In the genomic region with DNA sequence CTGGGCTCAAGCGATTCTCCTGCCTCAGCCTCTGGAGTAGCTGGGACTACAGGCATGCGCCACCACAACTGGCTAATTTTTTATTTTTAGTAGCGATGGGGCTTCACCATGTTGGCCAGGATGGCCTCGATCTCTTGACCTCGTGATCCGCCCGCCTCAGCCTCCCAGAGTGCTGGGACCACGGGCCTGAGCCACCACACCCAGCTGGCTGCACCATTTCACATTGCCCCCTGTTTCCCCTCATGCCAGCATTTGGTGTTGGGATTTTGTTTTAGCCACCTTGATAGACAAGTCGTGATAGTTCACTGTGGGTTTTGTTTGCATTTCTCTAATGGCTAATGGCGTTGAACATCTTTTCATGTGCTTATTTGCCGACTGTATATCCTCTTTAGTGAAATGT, we compare ENCODE assay signal across 27 cellular contexts. TPM values are rescaled to one million over a fixed set of nuclear protein-coding genes. Genes with fewer than 3 reads are reported as not detected.
A peak's percentile ranks its signal among the peaks of the same experiment; 100 is the strongest.
DNase-seq lines count a peak whose midpoint lies in the region; ATAC-seq, FAIRE-seq and TF ChIP-seq lines count a peak whose summit lies in the region.
"Had no signal": no experiment of that assay in that cellular context is flagged by ENCODE, and none has a peak within 500 bp of the region (broad histone marks: within the 10 kb centered on the region; RNA-seq: fewer than 3 reads in every experiment).

No MANE protein-coding gene starts in this region.

- H3K36me3 Mint-ChIP-seq in nephron (ENCODE audit: low read depth): peaks cover 37% of the 10 kb centered on the region
- peaks cover 21% of the 10 kb centered on the region for H3K36me3 Mint-ChIP-seq in progenitor cell of endocrine pancreas (ENCODE audit: insufficient read depth)
- H3K36me3 Mint-ChIP-seq in activated CD8-positive, alpha-beta T cell treated with anti-CD3 and anti-CD28 coated beads, Interleukin-2, amount 10 ng/mL, durations not matched to agents 7 days and 5 days (ENCODE audit: low read depth): peaks cover 6% of the 10 kb centered on the region
- peaks cover 28% of the 10 kb centered on the region for H3K36me3 Mint-ChIP-seq in WTC11

- POLR2A ChIA-PET in HepG2 (lab: Yijun Ruan, JAX) (interaction anchor here (1.2 to 5.4 kb wide), 2 partner anchors 14 to 31 kb away, joined by 4 to 46 read pairs; partner anchors contain the start of genes RNASEH1 and RPS7), WTC11 (lab: Charles Lee) (no interaction called here)
- POLR2A ChIA-PET in activated CD8-positive, alpha-beta T cell treated with anti-CD3 and anti-CD28 coated beads, Interleukin-2, amount 10 ng/mL, durations not matched to agents 7 days and 5 days (lab: Charles Lee): no interaction called here

- H4K20me1 ChIP-seq in HepG2 (ENCODE audit: insufficient read depth, low read length): no peaks in the 10 kb centered on the region

- in situ Hi-C loops in HepG2 (cut with HindIII; ENCODE audit: extremely low pct_ligation_motif_present, low pct_unique_long_range_greater_than_20kb): no loop called here

- peaks cover 6% of the 10 kb centered on the region for H3K79me2 ChIP-seq in HepG2 (ENCODE audit: insufficient read depth, low read length)

- no TSS peak for BruUV-seq in HepG2 (replicated peaks; lab: Mats Ljungman, UMichigan)

- no peak overlapping the region for H2AFZ ChIP-seq in HepG2 (ENCODE audit: low read length)

- H3K4me1 Mint-ChIP-seq in nephron (no peaks in the 10 kb centered on the region), progenitor cell of endocrine pancreas (ENCODE audit: low read depth) (peaks cover 6% of the 10 kb centered on the region), WTC11 (no peaks in the 10 kb centered on the region)
- H3K4me1 Mint-ChIP-seq in activated CD8-positive, alpha-beta T cell treated with anti-CD3 and anti-CD28 coated beads, Interleukin-2, amount 10 ng/mL, durations not matched to agents 7 days and 5 days (ENCODE audit: low read depth): no peaks in the 10 kb centered on the region
- H3K4me1 Mint-ChIP-seq: CD14-positive monocyte had no signal

- TF ChIP-seq EP300 in HepG2 (IDR thresholded peaks at IDR 0.05; ENCODE audit: low read depth in 2 of 2, low read length in 2 of 2) (no peak), HepG2 (CRISPR knock-in tag; IDR thresholded peaks at IDR 0.05; ENCODE audit: borderline replicate concordance) (no peak)

- no peak for DNase-seq in HepG2 (ENCODE audit: low spot score)
- no peak for DNase-seq in right lobe of liver
- peak; percentile 31 for DNase-seq in coronary artery (ENCODE audit: low spot score)
- no peak for DNase-seq in progenitor cell of endocrine pancreas (ENCODE audit: low spot score, unreplicated experiment)
- DNase-seq in activated CD8-positive, alpha-beta T cell treated with anti-CD3 and anti-CD28 coated beads, Interleukin-2, amount 10 ng/mL, durations not matched to agents 7 days and 5 days: no peak
- DNase-seq in DMS53 treated with DMSO at 0.1 percent for 48 hours (lab: John Stamatoyannopoulos, UW; ENCODE audit: unreplicated experiment): no peak
- DNase-seq in WTC11 (ENCODE audit: low spot score): no peak
- DNase-seq: 8988T; ACHN; AML-193; BE2C; CD4-positive, alpha-beta T cell; CD8-positive, alpha-beta memory T cell; COR-L47; DMS79 treated with DMSO at 0.1 percent for 48 hours; GF-D8; GOT3; HFFc6 had no signal

- intact Hi-C loops in HepG2 (cut with micrococcal nuclease; ENCODE audit: unreplicated experiment) (no loop called here), right lobe of liver (cut with DNase I) (no loop called here)

- H3K27ac Mint-ChIP-seq in nephron (peak overlapping the region; percentile 19 to 43 (median 22)), progenitor cell of endocrine pancreas (peak overlapping the region; percentile 1), WTC11 (no peak overlapping the region)
- no peak overlapping the region for H3K27ac Mint-ChIP-seq in activated CD8-positive, alpha-beta T cell treated with anti-CD3 and anti-CD28 coated beads, Interleukin-2, amount 10 ng/mL, durations not matched to agents 7 days and 5 days
- H3K27ac Mint-ChIP-seq: CD14-positive monocyte; CD4-positive, alpha-beta T cell; CD8-positive, alpha-beta memory T cell; HFFc6 had no signal

- H3K4me2 ChIP-seq in HepG2 (ENCODE audit: low read depth, low read length): no peak overlapping the region
- H3K4me2 ChIP-seq: A549; BLaER1 treated with 17β-estradiol and CSF1 and Interleukin-3, amounts not matched to agents 10 nM and 100 nM had no signal

- TF ChIP-seq POLR2A in HepG2 (IDR thresholded peaks at IDR 0.05; ENCODE audit: insufficient read depth in 1 of 2, low read depth in 2 of 2, low read length in 2 of 2) (no peak), right lobe of liver (IDR thresholded peaks at IDR 0.05) (no peak)

- WGBS in HepG2 (ENCODE audit: low lambda C conversion rate): 91% methylated on average over 11 of the region's 11 CpGs
- WGBS in right lobe of liver (ENCODE audit: insufficient coverage, low coverage, low lambda C conversion rate, missing lambda C conversion rate): 91% methylated on average over 11 of the region's 11 CpGs

- H3K4me1 ChIP-seq in HepG2 (ENCODE audit: insufficient read depth, low read length) (peaks cover 38% of the 10 kb centered on the region), right lobe of liver (peaks cover 0 to 25% (median 11%) of the 10 kb centered on the region in 4 donors)
- H3K4me1 ChIP-seq: BLaER1 treated with 17β-estradiol and CSF1 and Interleukin-3, amounts not matched to agents 10 nM and 100 nM; HAP-1 had no signal

- H3K27ac ChIP-seq in HepG2 (ENCODE audit: extremely low read length, insufficient read depth, low read length) (no peak overlapping the region), right lobe of liver (no peak overlapping the region), coronary artery (no peak overlapping the region)
- H3K27ac ChIP-seq: A549; BLaER1 treated with 17β-estradiol and CSF1 and Interleukin-3, amounts not matched to agents 10 nM and 100 nM had no signal

- ATAC-seq in HepG2: no peak
- no peak for ATAC-seq in right lobe of liver
- ATAC-seq in activated CD8-positive, alpha-beta T cell treated with anti-CD3 and anti-CD28 coated beads, Interleukin-2, amount 10 ng/mL, durations not matched to agents 7 days and 5 days: no peak
- ATAC-seq in WTC11: no peak
- ATAC-seq: A549 had no signal

- no peaks in the 10 kb centered on the region for H3K27me3 Mint-ChIP-seq in nephron (ENCODE audit: low read depth)
- no peaks in the 10 kb centered on the region for H3K27me3 Mint-ChIP-seq in progenitor cell of endocrine pancreas
- no peaks in the 10 kb centered on the region for H3K27me3 Mint-ChIP-seq in activated CD8-positive, alpha-beta T cell treated with anti-CD3 and anti-CD28 coated beads, Interleukin-2, amount 10 ng/mL, durations not matched to agents 7 days and 5 days (ENCODE audit: low read depth)
- H3K27me3 Mint-ChIP-seq in WTC11 (ENCODE audit: low read depth): no peaks in the 10 kb centered on the region; the same call in 1 of the 2 replicates
- H3K27me3 Mint-ChIP-seq: CD4-positive, alpha-beta T cell; CD8-positive, alpha-beta memory T cell had no signal

- peaks cover 3% of the 10 kb centered on the region for H3K9me3 Mint-ChIP-seq in nephron
- peaks cover 7% of the 10 kb centered on the region for H3K9me3 Mint-ChIP-seq in progenitor cell of endocrine pancreas (ENCODE audit: low read depth)
- no peaks in the 10 kb centered on the region for H3K9me3 Mint-ChIP-seq in activated CD8-positive, alpha-beta T cell treated with anti-CD3 and anti-CD28 coated beads, Interleukin-2, amount 10 ng/mL, durations not matched to agents 7 days and 5 days (ENCODE audit: insufficient read depth)
- H3K9me3 Mint-ChIP-seq in WTC11: peaks cover 11% of the 10 kb centered on the region
- H3K9me3 Mint-ChIP-seq: CD14-positive monocyte; CD4-positive, alpha-beta T cell; CD8-positive, alpha-beta memory T cell; HFFc6 had no signal

- H3K4me3 Mint-ChIP-seq in nephron (no peak overlapping the region), progenitor cell of endocrine pancreas (ENCODE audit: low read depth) (no peak overlapping the region), WTC11 (no peak overlapping the region)
- no peak overlapping the region for H3K4me3 Mint-ChIP-seq in activated CD8-positive, alpha-beta T cell treated with anti-CD3 and anti-CD28 coated beads, Interleukin-2, amount 10 ng/mL, durations not matched to agents 7 days and 5 days
- H3K4me3 Mint-ChIP-seq: CD14-positive monocyte; CD4-positive, alpha-beta T cell; CD8-positive, alpha-beta memory T cell; HFFc6 had no signal

- H3K27me3 ChIP-seq in HepG2 (ENCODE audit: control insufficient read depth in 1 of 2, insufficient read depth in 2 of 2, low read length in 2 of 2) (no peaks in the 10 kb centered on the region), right lobe of liver (no peaks in the 10 kb centered on the region)
- H3K27me3 ChIP-seq: BE2C; BLaER1 treated with 17β-estradiol and CSF1 and Interleukin-3, amounts not matched to agents 10 nM and 100 nM had no signal

- H3K36me3 ChIP-seq in HepG2 (replicated peaks in 1 of 2; ENCODE audit: control insufficient read depth in 1 of 2, insufficient read depth in 2 of 2, low read length in 2 of 2) (peaks cover 0 to 4% of the 10 kb centered on the region in 2 experiments; a peak in 1 of 5 replicates), right lobe of liver (no peaks in the 10 kb centered on the region)
- H3K36me3 ChIP-seq: HAP-1 had no signal

- H3K4me3 ChIP-seq in HepG2 (replicated peaks in 1 of 3; ENCODE audit: insufficient read depth in 1 of 3, low read depth in 2 of 3, low read length in 3 of 3): no peak overlapping the region
- no peak overlapping the region for H3K4me3 ChIP-seq in right lobe of liver
- H3K4me3 ChIP-seq in coronary artery: no peak overlapping the region
- H3K4me3 ChIP-seq: A549; BLaER1 treated with 17β-estradiol and CSF1 and Interleukin-3, amounts not matched to agents 10 nM and 100 nM; HAP-1 had no signal

- H3K9ac ChIP-seq in HepG2 (ENCODE audit: insufficient read depth, low read depth, low read length): no peak overlapping the region
- H3K9ac ChIP-seq: BLaER1 treated with 17β-estradiol and CSF1 and Interleukin-3, amounts not matched to agents 10 nM and 100 nM had no signal

- no peak for TF ChIP-seq CTCF in HepG2 (CRISPR knock-in tag; IDR thresholded peaks at IDR 0.05)
- no peak for TF ChIP-seq CTCF in right lobe of liver (IDR thresholded peaks at IDR 0.05)
- no peak for TF ChIP-seq CTCF in coronary artery (IDR thresholded peaks at IDR 0.05)
- no peak for TF ChIP-seq CTCF in nephron (IDR thresholded peaks at IDR 0.05; ENCODE audit: unreplicated experiment in 3 of 3)
- TF ChIP-seq CTCF in progenitor cell of endocrine pancreas (IDR thresholded peaks at IDR 0.05; ENCODE audit: unreplicated experiment): no peak
- no peak for TF ChIP-seq CTCF in WTC11 (IDR thresholded peaks at IDR 0.05)

- no peak for FAIRE-seq in HepG2 (lab: Jason Lieb, UNC)
- FAIRE-seq: A549, GM12891, GM18507, H54 had no signal

- H3K9me3 ChIP-seq in HepG2 (ENCODE audit: low read length) (no peaks in the 10 kb centered on the region), right lobe of liver (no peaks in the 10 kb centered on the region)
- H3K9me3 ChIP-seq: A549, BE2C, HAP-1 had no signal

- no peak for TF ChIP-seq RAD21 in HepG2 (CRISPR knock-in tag; IDR thresholded peaks at IDR 0.05)

- CTCF ChIA-PET in HepG2 (lab: Yijun Ruan, JAX; ENCODE audit: low intra/inter-chr PET ratio, low total read pairs): no interaction called here
- CTCF ChIA-PET in activated CD8-positive, alpha-beta T cell treated with anti-CD3 and anti-CD28 coated beads, Interleukin-2, amount 10 ng/mL, durations not matched to agents 7 days and 5 days (lab: Charles Lee): interaction anchor here (0.6 to 1.1 kb wide), 2 partner anchors 9 to 13 kb away, joined by 3 read pairs; no protein-coding TSS in a partner anchor
- CTCF ChIA-PET in WTC11 (lab: Charles Lee): no interaction called here

RNA-seq across cellular contexts. Expression of gene COLEC11, which starts 5.8 kb away (rescaled TPM):
- total RNA-seq in HepG2 (2016; rRNA removed; fragmentation: Illumina TruSeq; extraction: Trizol) (2.5 and 3.0 TPM in 2 replicates), right lobe of liver (10 to 100 TPM; 25.2 to 58.6 (median 41.1) TPM), progenitor cell of endocrine pancreas (not detected in 2 replicates), WTC11 (2021) (0.69 to 1.3 TPM (median 0.87 TPM) in 3 replicates)
- 1.2 and 1.9 TPM in 2 replicates for total RNA-seq in HepG2 (2016; cell fraction: cytosol; rRNA removed; fragmentation: Illumina TruSeq; extraction: Trizol; ENCODE audit: low read depth)
- total RNA-seq in HepG2 (2016; cell fraction: insoluble cytoplasmic fraction; rRNA removed; fragmentation: Illumina TruSeq; extraction: Trizol): 2.5 and 3.0 TPM in 2 replicates
- total RNA-seq in HepG2 (2016; cell fraction: membrane; rRNA removed; fragmentation: Illumina TruSeq; extraction: Trizol): 2.2 and 2.3 TPM in 2 replicates
- total RNA-seq in HepG2 (2016; cell fraction: nucleus; rRNA removed; fragmentation: Illumina TruSeq; extraction: Trizol): 2.7 and 3.4 TPM in 2 replicates
- 1.5 and 2.6 TPM in 2 replicates for polyA plus RNA-seq in HepG2 (2011; rRNA removed)
- polyA plus RNA-seq in HepG2 (2011; cell fraction: cytosol; rRNA removed): 2.8 TPM in 2 replicates
- 4.0 and 4.6 TPM in 2 replicates for polyA plus RNA-seq in HepG2 (2011; cell fraction: nucleus; rRNA removed)
- polyA plus RNA-seq in HepG2 (2012): 1.6 and 1.9 TPM in 2 replicates
- 0.71 and 0.78 TPM in 2 replicates for polyA plus RNA-seq in HepG2 (2016; cell fraction: cytosol; fragmentation: Illumina TruSeq; extraction: Trizol; ENCODE audit: low read depth)
- 2.0 and 3.6 TPM in 2 replicates for polyA plus RNA-seq in HepG2 (2016; cell fraction: insoluble cytoplasmic fraction; fragmentation: Illumina TruSeq; extraction: Trizol; ENCODE audit: low read depth)
- polyA plus RNA-seq in HepG2 (2016; cell fraction: membrane; fragmentation: Illumina TruSeq; extraction: Trizol; ENCODE audit: low read depth): 1.5 TPM in 2 replicates
- 5.0 and 5.6 TPM in 2 replicates for polyA plus RNA-seq in HepG2 (2016; cell fraction: nucleus; fragmentation: Illumina TruSeq; extraction: Trizol; ENCODE audit: insufficient read depth, low read depth)
- polyA minus RNA-seq in HepG2 (2011; rRNA and poly(A)+ RNA removed; ENCODE audit: low replicate concordance): 1.8 TPM in 1 of 2 replicates, not detected in the other
- polyA minus RNA-seq in HepG2 (2011; cell fraction: cytosol; rRNA and poly(A)+ RNA removed): 0.69 and 1.3 TPM in 2 replicates
- 2.6 and 2.8 TPM in 2 replicates for polyA minus RNA-seq in HepG2 (2011; cell fraction: nucleus; rRNA and poly(A)+ RNA removed)
- total RNA-seq in activated CD8-positive, alpha-beta T cell treated with anti-CD3 and anti-CD28 coated beads, Interleukin-2, amount 10 ng/mL, durations not matched to agents 7 days and 5 days: not detected
- total RNA-seq: Daoy, HFFc6 had no signal
- polyA plus RNA-seq: CD14-positive monocyte; CD8-positive, alpha-beta memory T cell had no signal

RNA-seq across cellular contexts. Expression of gene RPS7, which starts 14.0 kb away (rescaled TPM):
- total RNA-seq in HepG2 (2016; rRNA removed; fragmentation: Illumina TruSeq; extraction: Trizol) (3,686 and 4,415 TPM in 2 replicates), right lobe of liver (1,000 to 10,000 TPM in 2 of 6 experiments, 100 to 1,000 TPM in 4; 366 to 1,499 (median 423) TPM), progenitor cell of endocrine pancreas (1,422 and 1,517 TPM in 2 replicates), WTC11 (2021) (1,629 to 1,800 TPM (median 1,725 TPM) in 3 replicates)
- total RNA-seq in HepG2 (2016; cell fraction: cytosol; rRNA removed; fragmentation: Illumina TruSeq; extraction: Trizol; ENCODE audit: low read depth): 5,456 and 6,100 TPM in 2 replicates
- total RNA-seq in HepG2 (2016; cell fraction: insoluble cytoplasmic fraction; rRNA removed; fragmentation: Illumina TruSeq; extraction: Trizol): 3,753 and 4,559 TPM in 2 replicates
- 7,013 and 7,026 TPM in 2 replicates for total RNA-seq in HepG2 (2016; cell fraction: membrane; rRNA removed; fragmentation: Illumina TruSeq; extraction: Trizol)
- total RNA-seq in HepG2 (2016; cell fraction: nucleus; rRNA removed; fragmentation: Illumina TruSeq; extraction: Trizol): 1,357 and 1,550 TPM in 2 replicates
- polyA plus RNA-seq in HepG2 (2011; rRNA removed): 3,283 and 4,040 TPM in 2 replicates
- polyA plus RNA-seq in HepG2 (2011; cell fraction: cytosol; rRNA removed): 3,092 and 3,668 TPM in 2 replicates
- polyA plus RNA-seq in HepG2 (2011; cell fraction: nucleus; rRNA removed): 687 and 772 TPM in 2 replicates
- 3,723 and 4,459 TPM in 2 replicates for polyA plus RNA-seq in HepG2 (2012)
- 5,030 and 5,352 TPM in 2 replicates for polyA plus RNA-seq in HepG2 (2016; cell fraction: cytosol; fragmentation: Illumina TruSeq; extraction: Trizol; ENCODE audit: low read depth)
- 4,110 and 4,812 TPM in 2 replicates for polyA plus RNA-seq in HepG2 (2016; cell fraction: insoluble cytoplasmic fraction; fragmentation: Illumina TruSeq; extraction: Trizol; ENCODE audit: low read depth)
- polyA plus RNA-seq in HepG2 (2016; cell fraction: membrane; fragmentation: Illumina TruSeq; extraction: Trizol; ENCODE audit: low read depth): 6,339 and 6,476 TPM in 2 replicates
- 2,377 and 2,486 TPM in 2 replicates for polyA plus RNA-seq in HepG2 (2016; cell fraction: nucleus; fragmentation: Illumina TruSeq; extraction: Trizol; ENCODE audit: insufficient read depth, low read depth)
- polyA minus RNA-seq in HepG2 (2011; rRNA and poly(A)+ RNA removed; ENCODE audit: low replicate concordance): 217 and 248 TPM in 2 replicates
- 598 and 688 TPM in 2 replicates for polyA minus RNA-seq in HepG2 (2011; cell fraction: cytosol; rRNA and poly(A)+ RNA removed)
- polyA minus RNA-seq in HepG2 (2011; cell fraction: nucleus; rRNA and poly(A)+ RNA removed): 243 and 285 TPM in 2 replicates
- total RNA-seq in activated CD8-positive, alpha-beta T cell treated with anti-CD3 and anti-CD28 coated beads, Interleukin-2, amount 10 ng/mL, durations not matched to agents 7 days and 5 days: 1,000 to 10,000 TPM; 1,229 to 1,232 TPM

RNA-seq across cellular contexts. Expression of gene RNASEH1, which starts 31.0 kb away (rescaled TPM):
- 57.2 and 57.4 TPM in 2 replicates for total RNA-seq in HepG2 (2016; rRNA removed; fragmentation: Illumina TruSeq; extraction: Trizol)
- total RNA-seq in HepG2 (2016; cell fraction: cytosol; rRNA removed; fragmentation: Illumina TruSeq; extraction: Trizol; ENCODE audit: low read depth): 73.8 and 75.1 TPM in 2 replicates
- 56.9 and 57.3 TPM in 2 replicates for total RNA-seq in HepG2 (2016; cell fraction: insoluble cytoplasmic fraction; rRNA removed; fragmentation: Illumina TruSeq; extraction: Trizol)
- 90.4 and 92.3 TPM in 2 replicates for total RNA-seq in HepG2 (2016; cell fraction: membrane; rRNA removed; fragmentation: Illumina TruSeq; extraction: Trizol)
- 37.2 and 39.3 TPM in 2 replicates for total RNA-seq in HepG2 (2016; cell fraction: nucleus; rRNA removed; fragmentation: Illumina TruSeq; extraction: Trizol)
- 12.7 and 14.5 TPM in 2 replicates for polyA plus RNA-seq in HepG2 (2011; rRNA removed)
- polyA plus RNA-seq in HepG2 (2011; cell fraction: cytosol; rRNA removed): 12.8 and 14.0 TPM in 2 replicates
- 10.4 and 11.6 TPM in 2 replicates for polyA plus RNA-seq in HepG2 (2011; cell fraction: nucleus; rRNA removed)
- 21.0 and 21.2 TPM in 2 replicates for polyA plus RNA-seq in HepG2 (2012)
- polyA plus RNA-seq in HepG2 (2016; cell fraction: cytosol; fragmentation: Illumina TruSeq; extraction: Trizol; ENCODE audit: low read depth): 75.3 and 82.0 TPM in 2 replicates
- 46.3 and 47.8 TPM in 2 replicates for polyA plus RNA-seq in HepG2 (2016; cell fraction: insoluble cytoplasmic fraction; fragmentation: Illumina TruSeq; extraction: Trizol; ENCODE audit: low read depth)
- polyA plus RNA-seq in HepG2 (2016; cell fraction: membrane; fragmentation: Illumina TruSeq; extraction: Trizol; ENCODE audit: low read depth): 68.9 and 69.5 TPM in 2 replicates
- polyA plus RNA-seq in HepG2 (2016; cell fraction: nucleus; fragmentation: Illumina TruSeq; extraction: Trizol; ENCODE audit: insufficient read depth, low read depth): 43.7 and 45.2 TPM in 2 replicates
- polyA minus RNA-seq in HepG2 (2011; rRNA and poly(A)+ RNA removed; ENCODE audit: low replicate concordance): 10.4 and 15.6 TPM in 2 replicates
- polyA minus RNA-seq in HepG2 (2011; cell fraction: cytosol; rRNA and poly(A)+ RNA removed): 11.1 and 12.0 TPM in 2 replicates
- polyA minus RNA-seq in HepG2 (2011; cell fraction: nucleus; rRNA and poly(A)+ RNA removed): 17.3 and 19.1 TPM in 2 replicates
- 10 to 100 TPM in 3 of 6 experiments, 1 to 10 TPM in 3; 8.3 to 12.2 (median 10.0) TPM for total RNA-seq in right lobe of liver
- 18.5 and 21.8 TPM in 2 replicates for total RNA-seq in progenitor cell of endocrine pancreas
- 10 to 100 TPM; 27.1 to 28.9 TPM for total RNA-seq in activated CD8-positive, alpha-beta T cell treated with anti-CD3 and anti-CD28 coated beads, Interleukin-2, amount 10 ng/mL, durations not matched to agents 7 days and 5 days
- 34.0 to 44.4 TPM (median 38.7 TPM) in 3 replicates for total RNA-seq in WTC11 (2021)

Comparison
In these comparisons a context has a peak if more than half of its experiments do, and no peak if none do; other contexts are left out.
1. RNA of gene COLEC11, which starts 5.8 kb away (total RNA-seq): 25.2 to 58.6 TPM in right lobe of liver; 1.2 to 3.4 TPM in HepG2, 0.69 to 1.3 TPM in WTC11, not detected in progenitor cell of endocrine pancreas and not detected in activated CD8-positive, alpha-beta T cell treated with anti-CD3 and anti-CD28 coated beads, Interleukin-2, amount 10 ng/mL, durations not matched to agents 7 days and 5 days; every median in the first group is over 4 times any median in the second.
2. H3K27ac Mint-ChIP-seq: peak in nephron (3 of 3) and progenitor cell of endocrine pancreas (single experiment); none in activated CD8-positive, alpha-beta T cell treated with anti-CD3 and anti-CD28 coated beads, Interleukin-2, amount 10 ng/mL, durations not matched to agents 7 days and 5 days (single experiment) and WTC11 (single experiment).